8 cellular contexts compared by ENCODE assay signal in the genomic region with DNA sequence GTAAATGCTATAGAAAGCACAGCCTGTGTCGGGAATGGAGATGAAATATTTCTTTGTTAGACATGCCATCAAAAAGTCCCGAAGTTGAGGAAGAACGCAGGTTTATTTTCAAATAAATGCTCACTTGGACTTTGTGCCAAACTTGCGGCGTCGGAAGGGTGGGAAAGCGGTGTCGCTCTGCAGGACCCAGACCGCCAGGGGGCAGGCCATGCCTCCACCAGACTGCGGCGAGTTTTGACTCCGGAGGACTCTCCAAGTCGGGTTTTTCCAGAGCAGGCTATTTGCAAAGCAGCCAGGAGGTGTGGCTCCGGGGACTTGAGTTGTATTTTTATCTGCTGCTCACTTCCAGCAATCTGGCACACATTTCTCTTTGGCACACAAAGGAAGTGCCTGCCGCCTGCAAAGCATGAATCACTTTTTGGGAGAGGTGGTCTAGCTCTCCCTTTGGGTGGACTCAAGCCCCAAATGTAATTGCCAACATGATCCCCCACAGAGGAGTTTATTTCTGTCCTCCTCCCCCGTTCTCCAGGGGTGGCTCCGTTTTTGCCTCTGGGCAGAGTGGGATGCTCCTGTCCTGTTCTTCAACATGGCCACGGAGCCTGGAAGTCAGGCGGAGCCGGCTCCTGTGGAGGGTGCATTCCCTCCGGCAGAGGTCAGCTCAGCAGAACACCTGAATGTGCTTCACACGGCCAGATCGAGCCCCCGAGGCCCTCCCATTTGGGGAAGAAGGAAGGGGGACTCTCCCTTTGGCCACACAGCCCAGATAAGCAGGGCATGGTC.
DNase-seq lines count a peak whose midpoint lies in the region; ATAC-seq, FAIRE-seq and TF ChIP-seq lines count a peak whose summit lies in the region.

No MANE protein-coding gene starts in this region.

- H3K4me1 ChIP-seq in keratinocyte (ENCODE audit: control insufficient read depth, extremely low read depth, insufficient read depth, low read length) = no peaks in the 10 kb centered on the region

- H3K79me2 ChIP-seq in keratinocyte (ENCODE audit: control insufficient read depth, insufficient read depth, low read length) = no peaks in the 10 kb centered on the region

- no peaks in the 10 kb centered on the region for H3K36me3 Mint-ChIP-seq in CD14-positive monocyte

- no peak for TF ChIP-seq POLR2A in H54 (IDR thresholded peaks at IDR 0.05; ENCODE audit: low read depth, low read length)

- dilution Hi-C loops in keratinocyte (cut with MboI; ENCODE audit: extremely low pct_ligation_motif_present, low sequenced_read_pairs) = no loop called here

- H3K27me3 ChIP-seq in bronchial epithelial cell (ENCODE audit: control insufficient read depth, insufficient read depth, low read length) (peaks cover 5% of the 10 kb centered on the region), keratinocyte (ENCODE audit: control insufficient read depth, extremely low read depth, insufficient read depth, low read length) (peaks cover 43% of the 10 kb centered on the region)

- no peak for ATAC-seq in HG03039 (IDR thresholded peaks at IDR 0.05; ENCODE audit: unreplicated experiment)

- intact Hi-C loops in CD14-positive monocyte (cut with micrococcal nuclease) = loop anchor here (2.0 to 5.0 kb wide), 3 partner anchors 383 to 818 kb away; no protein-coding TSS in a partner anchor

- no peak overlapping the region for H3K27ac ChIP-seq in keratinocyte (ENCODE audit: control insufficient read depth, insufficient read depth, low read length)

- no peak for FAIRE-seq in H54 (lab: Jason Lieb, UNC)
- no peak for FAIRE-seq in bronchial epithelial cell (lab: Jason Lieb, UNC)
- no peak for FAIRE-seq in keratinocyte (lab: Jason Lieb, UNC)

- no peaks in the 10 kb centered on the region for H3K36me3 ChIP-seq in bronchial epithelial cell (ENCODE audit: control insufficient read depth, insufficient read depth, low read length)
- no peaks in the 10 kb centered on the region for H3K36me3 ChIP-seq in keratinocyte (ENCODE audit: control insufficient read depth in 2 of 2, extremely low read depth in 1 of 2, insufficient read depth in 2 of 2, low read length in 2 of 2)

- H3K27ac Mint-ChIP-seq in CD14-positive monocyte = no peak overlapping the region

- H3K9me1 ChIP-seq in keratinocyte (ENCODE audit: control insufficient read depth, extremely low read depth, insufficient read depth, low read length) = no peaks in the 10 kb centered on the region

- no peaks in the 10 kb centered on the region for H3K4me1 Mint-ChIP-seq in CD14-positive monocyte

- H3K9me3 Mint-ChIP-seq in CD14-positive monocyte = no peaks in the 10 kb centered on the region

- H2AFZ ChIP-seq in keratinocyte (ENCODE audit: control insufficient read depth, low read length) = no peak overlapping the region

- H3K27me3 Mint-ChIP-seq in CD14-positive monocyte (ENCODE audit: low read depth in 3 of 3) = peaks cover 28 to 44% (median 42%) of the 10 kb centered on the region in 3 donors

- no peak overlapping the region for H3K4me2 ChIP-seq in keratinocyte (ENCODE audit: control insufficient read depth, extremely low read depth, insufficient read depth, low read depth, low read length)

- H3K4me3 Mint-ChIP-seq in CD14-positive monocyte = peak overlapping the region in 1 of 2 donors; percentile 49

- H3K4me3 ChIP-seq in bronchial epithelial cell (ENCODE audit: low read depth, low read length) = no peak overlapping the region
- no peak overlapping the region for H3K4me3 ChIP-seq in keratinocyte (ENCODE audit: control insufficient read depth in 2 of 3, extremely low read depth in 1 of 3, insufficient read depth in 2 of 3, low read depth in 1 of 3, low read length in 3 of 3)

- no peaks in the 10 kb centered on the region for H3K9me3 ChIP-seq in keratinocyte (ENCODE audit: control insufficient read depth, low read depth, low read length)

- DNase-seq in CD14-positive monocyte (ENCODE audit: low spot score) (no peak), H54 (ENCODE audit: insufficient read length, low spot score) (peak; percentile 35), NCI-H748 treated with DMSO at 0.1 percent for 48 hours (lab: John Stamatoyannopoulos, UW) (peak; percentile 33), bronchial epithelial cell (ENCODE audit: low read depth) (peak; percentile 50), keratinocyte (ENCODE audit: low read depth, low spot score) (no peak), SKM-1 (lab: John Stamatoyannopoulos, UW; ENCODE audit: unreplicated experiment) (no peak)
- peak; percentile 19 to 32 for DNase-seq in stimulated activated CD4-positive, alpha-beta T cell treated with anti-CD3 and anti-CD28 coated beads, Interleukin-15, amount 100 ng/mL, for 48 hours (ENCODE audit: low read depth in 2 of 2)

- TF ChIP-seq CTCF in CD14-positive monocyte (IDR thresholded peaks at IDR 0.05) (peak; percentile 68), bronchial epithelial cell (IDR thresholded peaks at IDR 0.05; ENCODE audit: insufficient read depth, low read length, severe bottlenecking) (peak; percentile 87), keratinocyte (optimal IDR thresholded peaks at IDR 0.05 in 1 of 3, IDR thresholded peaks at IDR 0.05 in 1 of 3, conservative IDR thresholded peaks at IDR 0.05 in 1 of 3; ENCODE audit: extremely low read depth in 1 of 3, insufficient read depth in 2 of 3, low read length in 3 of 3) (peak; percentile 78 to 92 (median 87))

- no peak overlapping the region for H3K9ac ChIP-seq in keratinocyte (ENCODE audit: control insufficient read depth, extremely low read depth, insufficient read depth, low read length)

- H4K20me1 ChIP-seq in keratinocyte (ENCODE audit: control insufficient read depth, extremely low read depth, insufficient read depth, low read length) = no peaks in the 10 kb centered on the region

Comparison
In these comparisons a context has a peak if more than half of its experiments do, and no peak if none do; other contexts are left out.
1. DNase-seq: peak in H54 (single experiment), NCI-H748 treated with DMSO at 0.1 percent for 48 hours (single experiment), bronchial epithelial cell (single experiment) and stimulated activated CD4-positive, alpha-beta T cell treated with anti-CD3 and anti-CD28 coated beads, Interleukin-15, amount 100 ng/mL, for 48 hours (2 of 2); none in CD14-positive monocyte (single experiment), keratinocyte (single experiment) and SKM-1 (single experiment).
2. Peak in every context shown above with its lines, with median percentiles within 50 percentile points of each other: CTCF ChIP-seq.